ENCODE assay signal across 3 cellular contexts in the genomic region with DNA sequence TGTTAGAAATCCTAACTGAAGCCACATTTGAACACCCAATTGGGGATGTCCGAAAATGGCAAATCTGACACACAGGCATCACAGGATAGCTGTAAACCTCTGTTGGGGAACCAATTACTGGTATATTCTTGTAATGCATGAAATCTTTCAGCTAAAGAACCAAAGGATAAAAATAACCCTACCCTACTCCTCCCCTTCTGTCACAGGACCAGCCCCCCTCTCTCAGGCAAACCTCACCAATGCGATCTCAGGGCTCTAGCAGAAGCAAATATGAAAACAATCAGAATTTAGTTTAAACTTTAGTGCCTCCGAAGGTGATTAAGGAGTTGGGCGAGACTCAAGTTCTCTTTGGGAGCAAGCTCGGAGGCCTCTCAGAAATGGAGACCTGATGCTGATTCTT.
"Had no signal": no experiment of that assay in that cellular context is flagged by ENCODE, and none has a peak within 500 bp of the region (broad histone marks: within the 10 kb centered on the region; RNA-seq: fewer than 3 reads in every experiment).

No MANE protein-coding gene starts in this region.

- DNase-seq: GDM1, GF-D8 had no signal

- ATAC-seq: GM12878 had no signal

- H3K4me3 ChIP-seq: GM12878 had no signal
